Comparison of ENCODE assay signal across 7 cellular contexts in the genomic region with DNA sequence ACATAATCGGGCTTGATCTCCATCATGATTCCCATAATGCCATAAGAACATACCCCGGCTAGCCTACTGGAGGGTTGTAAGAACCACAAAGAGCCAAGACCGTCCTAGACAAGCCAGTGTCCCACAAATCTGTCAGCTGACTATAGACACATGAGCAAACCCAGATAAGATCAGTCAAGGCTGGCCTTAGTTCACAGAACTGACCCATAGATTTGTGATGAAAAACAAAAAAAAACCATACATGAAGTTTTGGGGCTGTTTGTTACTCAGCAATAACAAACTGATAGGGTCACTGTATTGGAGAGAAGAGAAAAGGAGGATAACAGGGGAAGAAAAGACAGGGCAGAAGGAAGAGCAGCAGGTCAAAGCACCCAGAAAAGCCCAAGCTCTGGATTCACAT.
"Had no signal": no experiment of that assay in that cellular context is flagged by ENCODE, and none has a peak within 500 bp of the region (broad histone marks: within the 10 kb centered on the region; RNA-seq: fewer than 3 reads in every experiment).

No MANE protein-coding gene starts in this region.

- ATAC-seq: K562 had no signal

- H3K4me3 ChIP-seq: K562 had no signal

- FAIRE-seq: HTR-8/SVneo, K562 had no signal

- H3K27ac ChIP-seq: HL-60, KMS-11 had no signal

- H3K4me2 ChIP-seq: KMS-11 had no signal

- H3K9ac ChIP-seq: KMS-11 had no signal

- DNase-seq: IMR-90, KBM-7, KG1 had no signal
